16 cellular contexts compared by ENCODE assay signal in the genomic region with DNA sequence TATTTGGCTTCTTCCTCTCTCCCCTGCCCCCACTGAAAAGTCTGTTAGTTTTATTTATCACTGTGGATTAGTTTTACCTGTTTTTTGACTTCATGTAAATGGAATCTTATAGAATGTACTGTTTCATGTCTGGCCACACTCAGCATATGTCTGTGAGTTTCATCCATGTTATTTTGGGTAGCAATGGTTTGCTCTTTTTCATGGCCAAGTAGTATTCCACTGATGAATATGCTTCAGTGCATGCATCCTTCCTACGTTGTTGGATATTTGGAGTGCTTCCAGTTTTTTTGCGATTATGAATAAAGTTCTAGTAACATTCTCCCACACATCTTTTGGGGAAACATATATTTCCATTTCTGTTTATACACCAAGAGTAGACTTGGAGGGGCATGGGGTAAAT. TPM values are rescaled to one million over a fixed set of nuclear protein-coding genes. Genes with fewer than 3 reads are reported as not detected.
A peak's percentile ranks its signal among the peaks of the same experiment; 100 is the strongest.
DNase-seq lines count a peak whose midpoint lies in the region; ATAC-seq, FAIRE-seq and TF ChIP-seq lines count a peak whose summit lies in the region.
"Had no signal": no experiment of that assay in that cellular context is flagged by ENCODE, and none has a peak within 500 bp of the region (broad histone marks: within the 10 kb centered on the region; RNA-seq: fewer than 3 reads in every experiment).

No MANE protein-coding gene starts in this region.

- no peak overlapping the region for H2BK20ac ChIP-seq in H1 (ENCODE audit: low read length)

- H2AFZ ChIP-seq in HepG2 (ENCODE audit: low read length) (no peak overlapping the region), H1 (ENCODE audit: low read length) (no peak overlapping the region)
- H2AFZ ChIP-seq: GM23338 had no signal

- H4K5ac ChIP-seq in H1 (ENCODE audit: insufficient read length, low read depth, low read length): no peak overlapping the region

- TF ChIP-seq POLR2A in HepG2 (IDR thresholded peaks at IDR 0.05; ENCODE audit: insufficient read depth in 1 of 2, low read depth in 2 of 2, low read length in 2 of 2): no peak
- no peak for TF ChIP-seq POLR2A in right lobe of liver (IDR thresholded peaks at IDR 0.05)
- TF ChIP-seq POLR2A in H1 (IDR thresholded peaks at IDR 0.05; ENCODE audit: control extremely low read depth in 1 of 2, low read depth in 2 of 2, low read length in 2 of 2): no peak

- H2BK12ac ChIP-seq in H1 (ENCODE audit: low read depth, low read length): no peak overlapping the region

- no peak for TF ChIP-seq CTCF in HepG2 (CRISPR knock-in tag; IDR thresholded peaks at IDR 0.05)
- TF ChIP-seq CTCF in right lobe of liver (IDR thresholded peaks at IDR 0.05): no peak
- TF ChIP-seq CTCF in RWPE2 (IDR thresholded peaks at IDR 0.05; ENCODE audit: poor library complexity, severe bottlenecking): no peak
- TF ChIP-seq CTCF in H1 (IDR thresholded peaks at IDR 0.05; ENCODE audit: control extremely low read depth in 1 of 3, insufficient read depth in 1 of 3, low read depth in 1 of 3, low read length in 3 of 3): no peak

- peaks cover 28% of the 10 kb centered on the region for H3K79me1 ChIP-seq in H1 (ENCODE audit: low read depth, low read length)

- no peak overlapping the region for H3K4ac ChIP-seq in H1 (replicated peaks; ENCODE audit: insufficient read length, low read depth, low read length)

- H3K9me3 ChIP-seq in HepG2 (ENCODE audit: low read length): no peaks in the 10 kb centered on the region
- H3K9me3 ChIP-seq in right lobe of liver: no peaks in the 10 kb centered on the region
- no peaks in the 10 kb centered on the region for H3K9me3 ChIP-seq in RWPE2 (ENCODE audit: severe bottlenecking)
- H3K9me3 ChIP-seq in H1 (ENCODE audit: insufficient read depth in 2 of 2, low read depth in 1 of 2, low read length in 1 of 2): no peaks in the 10 kb centered on the region

- H4K20me1 ChIP-seq in HepG2 (ENCODE audit: insufficient read depth, low read length) (peaks cover 83% of the 10 kb centered on the region), H1 (replicated peaks in 1 of 2; ENCODE audit: control insufficient read depth in 1 of 2, insufficient read depth in 2 of 2, low read length in 2 of 2) (peaks cover 23 to 26% of the 10 kb centered on the region in 2 experiments)

- 79% methylated on average over 2 of the region's 2 CpGs for WGBS in HepG2 (ENCODE audit: low lambda C conversion rate)
- 86% methylated on average over 2 of the region's 2 CpGs for WGBS in right lobe of liver (ENCODE audit: insufficient coverage, low coverage, low lambda C conversion rate, missing lambda C conversion rate)
- 88% methylated on average over 2 of the region's 2 CpGs; no CpG with 5 or more reads in 1 of the 2 experiments for WGBS in H1 (ENCODE audit: extremely low coverage in 1 of 2, insufficient coverage in 1 of 2, insufficient read length in 1 of 2, insufficient replicate concordance in 2 of 2, low coverage in 1 of 2, low lambda C conversion rate in 2 of 2, missing lambda C conversion rate in 1 of 2), 2 experiments

- POLR2A ChIA-PET in HepG2 (lab: Yijun Ruan, JAX): no interaction called here
- POLR2A ChIA-PET in H1 (lab: Charles Lee; ENCODE audit: partially characterized antibody): interaction anchor here (1.3 to 2.2 kb wide), 3 partner anchors 10 to 15 kb away, joined by 3 to 9 read pairs (median 4); no protein-coding TSS in a partner anchor

- no peak overlapping the region for H3K4me3 ChIP-seq in HepG2 (replicated peaks in 1 of 3; ENCODE audit: insufficient read depth in 1 of 3, low read depth in 2 of 3, low read length in 3 of 3)
- no peak overlapping the region for H3K4me3 ChIP-seq in right lobe of liver
- no peak overlapping the region for H3K4me3 ChIP-seq in RWPE2 (ENCODE audit: severe bottlenecking)
- H3K4me3 ChIP-seq in H1 (ENCODE audit: extremely low read depth in 1 of 4, insufficient read depth in 2 of 4, low read depth in 3 of 4, low read length in 4 of 4): no peak overlapping the region
- H3K4me3 ChIP-seq: BLaER1 treated with 17β-estradiol and CSF1 and Interleukin-3, amounts not matched to agents 10 nM and 100 nM; GM23338 had no signal

- H4K8ac ChIP-seq in H1 (ENCODE audit: extremely low read depth, insufficient read depth, low read length): no peak overlapping the region

- TF ChIP-seq RAD21 in HepG2 (CRISPR knock-in tag; IDR thresholded peaks at IDR 0.05): no peak
- TF ChIP-seq RAD21 in H1 (IDR thresholded peaks at IDR 0.05 in 1 of 2, conservative IDR thresholded peaks at IDR 0.05 in 1 of 2; ENCODE audit: low read depth in 2 of 2, low read length in 2 of 2): no peak

- no peak overlapping the region for H2AK5ac ChIP-seq in H1 (ENCODE audit: low read depth, low read length)

- no peak overlapping the region for H3K9ac ChIP-seq in HepG2 (ENCODE audit: insufficient read depth, low read depth, low read length)
- no peak overlapping the region for H3K9ac ChIP-seq in H1 (replicated peaks in 1 of 4; ENCODE audit: extremely low read depth in 1 of 4, low read depth in 3 of 4, low read length in 3 of 4)
- H3K9ac ChIP-seq: BLaER1 treated with 17β-estradiol and CSF1 and Interleukin-3, amounts not matched to agents 10 nM and 100 nM; KMS-11 had no signal

- ATAC-seq in HepG2 (no peak), right lobe of liver (no peak), RWPE2 (ENCODE audit: low read depth) (no peak)
- ATAC-seq: CD8-positive, alpha-beta T cell had no signal

- H3K27ac ChIP-seq in HepG2 (ENCODE audit: extremely low read length, insufficient read depth, low read length): no peak overlapping the region
- no peak overlapping the region for H3K27ac ChIP-seq in right lobe of liver
- H3K27ac ChIP-seq in RWPE2 (ENCODE audit: poor library complexity, severe bottlenecking): peak overlapping the region; percentile 20
- H3K27ac ChIP-seq in H1 (ENCODE audit: low read depth, low read length): no peak overlapping the region
- H3K27ac ChIP-seq: 22Rv1; BLaER1 treated with 17β-estradiol and CSF1 and Interleukin-3, amounts not matched to agents 10 nM and 100 nM; KMS-11 had no signal

- no peak for DNase-seq in HepG2 (ENCODE audit: low spot score)
- no peak for DNase-seq in right lobe of liver
- no peak for DNase-seq in RWPE2 (ENCODE audit: low spot score)
- DNase-seq in H1 (ENCODE audit: low read depth in 1 of 2, low spot score in 2 of 2): no peak
- no peak for DNase-seq in AML-193 (lab: John Stamatoyannopoulos, UW)
- no peak for DNase-seq in NCI-H146 (lab: John Stamatoyannopoulos, UW)
- DNase-seq in NCI-H526 (lab: John Stamatoyannopoulos, UW): no peak
- DNase-seq: CD8-positive, alpha-beta T cell; GDM1; H7 had no signal

- BruUV-seq in HepG2 (replicated peaks; lab: Mats Ljungman, UMichigan): no TSS peak

- CTCF ChIA-PET in HepG2 (lab: Yijun Ruan, JAX; ENCODE audit: low intra/inter-chr PET ratio, low total read pairs) (no interaction called here), H1 (lab: Charles Lee; ENCODE audit: partially characterized antibody) (interaction anchor here (0.6 to 1.2 kb wide), 2 partner anchors 10 to 404 kb away, joined by 3 to 4 read pairs; no protein-coding TSS in a partner anchor)

- peaks cover 48% of the 10 kb centered on the region for H3K4me1 ChIP-seq in HepG2 (ENCODE audit: insufficient read depth, low read length)
- H3K4me1 ChIP-seq in right lobe of liver: no peaks in the 10 kb centered on the region
- H3K4me1 ChIP-seq in RWPE2 (ENCODE audit: insufficient read depth, poor library complexity, severe bottlenecking): peaks cover 27% of the 10 kb centered on the region
- H3K4me1 ChIP-seq in H1 (replicated peaks in 1 of 4; ENCODE audit: control insufficient read depth in 3 of 4, insufficient read depth in 4 of 4, low read length in 3 of 4): peaks cover 0 to 4% (median 1%) of the 10 kb centered on the region in 4 experiments; a peak in 2 of 7 replicates

- H3K36me3 ChIP-seq in HepG2 (replicated peaks in 1 of 2; ENCODE audit: control insufficient read depth in 1 of 2, insufficient read depth in 2 of 2, low read length in 2 of 2) (peaks cover 24 to 61% of the 10 kb centered on the region in 2 experiments), right lobe of liver (peaks cover 0 to 27% (median 16%) of the 10 kb centered on the region in 4 donors), RWPE2 (ENCODE audit: low read depth) (peaks cover 65% of the 10 kb centered on the region), H1 (ENCODE audit: control insufficient read depth in 2 of 4, insufficient read depth in 4 of 4, low read length in 3 of 4) (peaks cover 8 to 81% (median 37%) of the 10 kb centered on the region in 4 experiments)

- intact Hi-C loops in HepG2 (cut with micrococcal nuclease; ENCODE audit: unreplicated experiment): no loop called here
- intact Hi-C loops in right lobe of liver (cut with DNase I): loop anchor here in 1 of 2 donors (10.0 kb wide), 1 partner anchor 46 kb away; no protein-coding TSS in a partner anchor

- TF ChIP-seq EP300 in HepG2 (IDR thresholded peaks at IDR 0.05; ENCODE audit: low read depth in 2 of 2, low read length in 2 of 2) (no peak), HepG2 (CRISPR knock-in tag; IDR thresholded peaks at IDR 0.05; ENCODE audit: borderline replicate concordance) (no peak), H1 (IDR thresholded peaks at IDR 0.05; ENCODE audit: borderline replicate concordance in 1 of 2, low read depth in 2 of 2, low read length in 2 of 2) (no peak)

- H3K18ac ChIP-seq in H1 (ENCODE audit: extremely low read depth, low read length): no peak overlapping the region

- in situ Hi-C loops in HepG2 (cut with HindIII; ENCODE audit: extremely low pct_ligation_motif_present, low pct_unique_long_range_greater_than_20kb): no loop called here

- no peak overlapping the region for H2BK5ac ChIP-seq in H1 (ENCODE audit: low read depth, low read length)

- no peak overlapping the region for H3K23ac ChIP-seq in H1 (ENCODE audit: insufficient read length)

- H2BK15ac ChIP-seq in H1 (ENCODE audit: low read length): no peak overlapping the region

- peak; percentile 18 for FAIRE-seq in HepG2 (lab: Jason Lieb, UNC)
- no peak for FAIRE-seq in H1 (lab: Jason Lieb, UNC)
- FAIRE-seq: GM12892, GM18507 had no signal

- peaks cover 2% of the 10 kb centered on the region for H3K23me2 ChIP-seq in H1 (ENCODE audit: low read depth, low read length)

- no peak overlapping the region for H2BK120ac ChIP-seq in H1 (replicated peaks; ENCODE audit: low read depth, low read length)

- H3K27me3 ChIP-seq in HepG2 (ENCODE audit: control insufficient read depth in 1 of 2, insufficient read depth in 2 of 2, low read length in 2 of 2): no peaks in the 10 kb centered on the region
- no peaks in the 10 kb centered on the region for H3K27me3 ChIP-seq in right lobe of liver
- H3K27me3 ChIP-seq in RWPE2 (ENCODE audit: insufficient read depth, poor library complexity, severe bottlenecking): no peaks in the 10 kb centered on the region
- H3K27me3 ChIP-seq in H1 (replicated peaks in 1 of 4; ENCODE audit: control insufficient read depth in 3 of 4, extremely low read depth in 1 of 4, insufficient read depth in 3 of 4, low read length in 3 of 4): no peaks in the 10 kb centered on the region
- H3K27me3 ChIP-seq: BLaER1 treated with 17β-estradiol and CSF1 and Interleukin-3, amounts not matched to agents 10 nM and 100 nM had no signal

- H3K14ac ChIP-seq in H1 (ENCODE audit: insufficient read length): no peak overlapping the region

- H3K79me2 ChIP-seq in HepG2 (ENCODE audit: insufficient read depth, low read length): peaks cover 86% of the 10 kb centered on the region
- peaks cover 33 to 96% of the 10 kb centered on the region in 2 experiments for H3K79me2 ChIP-seq in H1 (ENCODE audit: control insufficient read depth in 1 of 2, insufficient read depth in 2 of 2, low read length in 2 of 2)

- H3K4me2 ChIP-seq in HepG2 (ENCODE audit: low read depth, low read length) (no peak overlapping the region), H1 (ENCODE audit: insufficient read depth in 1 of 2, low read depth in 2 of 2, low read length in 2 of 2) (no peak overlapping the region)
- H3K4me2 ChIP-seq: BLaER1 treated with 17β-estradiol and CSF1 and Interleukin-3, amounts not matched to agents 10 nM and 100 nM; GM23338; KMS-11 had no signal

- no peak overlapping the region for H4K91ac ChIP-seq in H1 (replicated peaks; ENCODE audit: insufficient read length, low read length)

- H3K56ac ChIP-seq in H1 (replicated peaks; ENCODE audit: insufficient read length, low read depth, low read length): no peak overlapping the region

RNA-seq across cellular contexts. Expression of a gene that starts 19.1 kb away (rescaled TPM):
- total RNA-seq in HepG2 (2016; rRNA removed; fragmentation: Illumina TruSeq; extraction: Trizol): 3.5 and 3.9 TPM in 2 replicates
- 0.79 and 0.81 TPM in 2 replicates for total RNA-seq in HepG2 (2016; cell fraction: cytosol; rRNA removed; fragmentation: Illumina TruSeq; extraction: Trizol; ENCODE audit: low read depth)
- total RNA-seq in HepG2 (2016; cell fraction: insoluble cytoplasmic fraction; rRNA removed; fragmentation: Illumina TruSeq; extraction: Trizol): 2.8 and 2.9 TPM in 2 replicates
- total RNA-seq in HepG2 (2016; cell fraction: membrane; rRNA removed; fragmentation: Illumina TruSeq; extraction: Trizol): 2.6 and 2.9 TPM in 2 replicates
- 16.4 and 18.5 TPM in 2 replicates for total RNA-seq in HepG2 (2016; cell fraction: nucleus; rRNA removed; fragmentation: Illumina TruSeq; extraction: Trizol)
- 13.7 and 14.5 TPM in 2 replicates for polyA plus RNA-seq in HepG2 (2011; rRNA removed)
- 3.7 and 4.1 TPM in 2 replicates for polyA plus RNA-seq in HepG2 (2011; cell fraction: cytosol; rRNA removed)
- polyA plus RNA-seq in HepG2 (2011; cell fraction: nucleus; rRNA removed): 43.1 and 52.5 TPM in 2 replicates
- polyA plus RNA-seq in HepG2 (2012): 20.4 and 29.8 TPM in 2 replicates
- 0.61 and 0.64 TPM in 2 replicates for polyA plus RNA-seq in HepG2 (2016; cell fraction: cytosol; fragmentation: Illumina TruSeq; extraction: Trizol; ENCODE audit: low read depth)
- polyA plus RNA-seq in HepG2 (2016; cell fraction: insoluble cytoplasmic fraction; fragmentation: Illumina TruSeq; extraction: Trizol; ENCODE audit: low read depth): 8.5 and 14.1 TPM in 2 replicates
- polyA plus RNA-seq in HepG2 (2016; cell fraction: membrane; fragmentation: Illumina TruSeq; extraction: Trizol; ENCODE audit: low read depth): 2.6 and 3.5 TPM in 2 replicates
- 25.0 and 27.3 TPM in 2 replicates for polyA plus RNA-seq in HepG2 (2016; cell fraction: nucleus; fragmentation: Illumina TruSeq; extraction: Trizol; ENCODE audit: insufficient read depth, low read depth)
- 13.5 and 39.4 TPM in 2 replicates for polyA minus RNA-seq in HepG2 (2011; rRNA and poly(A)+ RNA removed; ENCODE audit: low replicate concordance)
- polyA minus RNA-seq in HepG2 (2011; cell fraction: cytosol; rRNA and poly(A)+ RNA removed): 13.6 and 18.3 TPM in 2 replicates
- polyA minus RNA-seq in HepG2 (2011; cell fraction: nucleus; rRNA and poly(A)+ RNA removed): 74.9 and 75.2 TPM in 2 replicates
- total RNA-seq in right lobe of liver: 10 to 100 TPM in 5 of 6 experiments, 1 to 10 TPM in 1; 9.4 to 33.2 (median 16.7) TPM
- total RNA-seq in H1 (2021; fragmentation: NEBNext Ultra II Directional; extraction: Animal tissue kit (Norgen Biotek cat#: 25700)): 63.7 and 67.3 TPM in 2 replicates
- polyA plus RNA-seq in H1 (2011; rRNA removed): 33.9 and 52.6 TPM in 2 replicates
- polyA plus RNA-seq in H1 (2011; cell fraction: cytosol; rRNA removed): 15.1 TPM
- 89.0 TPM for polyA plus RNA-seq in H1 (2011; cell fraction: nucleus; rRNA removed)
- polyA plus RNA-seq in H1 (2012, experiment 1 of 2): 60.9 to 109 TPM (median 93.0 TPM) in 4 replicates
- polyA plus RNA-seq in H1 (2012, experiment 2 of 2): 26.5 TPM
- 79.6 TPM for polyA plus RNA-seq in H1 (2013, experiment 1 of 2)
- polyA plus RNA-seq in H1 (2013, experiment 2 of 2): 75.5 TPM
- 33.9 and 38.1 TPM in 2 replicates for polyA minus RNA-seq in H1 (2011; rRNA and poly(A)+ RNA removed)
- polyA minus RNA-seq in H1 (2011; cell fraction: cytosol; rRNA and poly(A)+ RNA removed): 58.9 TPM
- 106 TPM for polyA minus RNA-seq in H1 (2011; cell fraction: nucleus; rRNA and poly(A)+ RNA removed)
